Comparison of ENCODE assay signal across 9 cellular contexts in genomic region chrX:153900806-153901752, GRCh38. TPM values are rescaled to one million over a fixed set of nuclear protein-coding genes. Genes with fewer than 3 reads are reported as not detected.
DNase-seq lines count a peak whose midpoint lies in the region; ATAC-seq and TF ChIP-seq lines count a peak whose summit lies in the region.
"Had no signal": no experiment of that assay in that cellular context is flagged by ENCODE, and none has a peak within 500 bp of the region (broad histone marks: within the 10 kb centered on the region; RNA-seq: fewer than 3 reads in every experiment).

No MANE protein-coding gene starts in this region.

- no peak overlapping the region for H3K4me3 ChIP-seq in BLaER1
- no peak overlapping the region for H3K4me3 ChIP-seq in OCI-LY1 (ENCODE audit: low read depth, low read length, poor library complexity, severe bottlenecking)

- H3K79me2 ChIP-seq in OCI-LY1 (ENCODE audit: insufficient read depth, low read length), result no peaks in the 10 kb centered on the region

- H3K4me1 Mint-ChIP-seq in activated T-cell treated with anti-CD3 and anti-CD28 coated beads, Interleukin-2, amount 50 U/mL, for 72 hours (ENCODE audit: low read depth), result peaks cover 44% of the 10 kb centered on the region

- H3K4me3 Mint-ChIP-seq in activated T-cell treated with anti-CD3 and anti-CD28 coated beads, Interleukin-2, amount 50 U/mL, for 72 hours, result peak overlapping the region; percentile 66 to 85

- H3K4me2 ChIP-seq in BLaER1 (peak overlapping the region; percentile 46), OCI-LY1 (ENCODE audit: low read length) (peak overlapping the region; percentile 36; the same call in 1 of the 2 replicates)

- H3K27me3 Mint-ChIP-seq in activated T-cell treated with anti-CD3 and anti-CD28 coated beads, Interleukin-2, amount 50 U/mL, for 72 hours (ENCODE audit: low read depth), result peaks cover 36% of the 10 kb centered on the region

- peak; percentile 65 to 66 for DNase-seq in activated T-cell treated with anti-CD3 and anti-CD28 coated beads, Interleukin-2, amount 50 U/mL, for 72 hours
- peak; percentile 25 for DNase-seq in globus pallidus (ENCODE audit: low spot score)
- peak; percentile 45 for DNase-seq in stimulated activated CD4-positive, alpha-beta T cell treated with anti-CD3 and anti-CD28 coated beads, Interleukin-12 subunit alpha, Interleukin-12 subunit beta, amount 100 ng/mL, for 4 hours

- TF ChIP-seq CTCF in OCI-LY1 (IDR thresholded peaks at IDR 0.05; ENCODE audit: low read length), result no peak

- peak overlapping the region; percentile 77 for H3K27ac Mint-ChIP-seq in activated T-cell treated with anti-CD3 and anti-CD28 coated beads, Interleukin-2, amount 50 U/mL, for 72 hours

- H3K9me3 ChIP-seq in BLaER1 (peaks cover 7% of the 10 kb centered on the region), OCI-LY1 (ENCODE audit: low read length) (no peaks in the 10 kb centered on the region)

- no peak overlapping the region for H3K9ac ChIP-seq in BLaER1
- H3K9ac ChIP-seq in OCI-LY1 (ENCODE audit: low read length), result no peak overlapping the region

- H3K9me3 Mint-ChIP-seq in activated T-cell treated with anti-CD3 and anti-CD28 coated beads, Interleukin-2, amount 50 U/mL, for 72 hours, result peaks cover 0 to 1% of the 10 kb centered on the region in 2 donors

- no peaks in the 10 kb centered on the region for H3F3A ChIP-seq in OCI-LY1 (ENCODE audit: insufficient read depth, low read length)

- ATAC-seq in GM19023 (IDR thresholded peaks at IDR 0.05; ENCODE audit: unreplicated experiment) (peak; percentile 69), HG03378 (IDR thresholded peaks at IDR 0.05; ENCODE audit: unreplicated experiment) (peak; percentile 75), GM18520 (IDR thresholded peaks at IDR 0.05; ENCODE audit: unreplicated experiment) (no peak)
- ATAC-seq in activated T-cell treated with anti-CD3 and anti-CD28 coated beads, Interleukin-2, amount 50 U/mL, for 72 hours (replicated peaks in 1 of 2), result peak; percentile 77 to 86

- H3K4me1 ChIP-seq in BLaER1, result peaks cover 63% of the 10 kb centered on the region
- peaks cover 48% of the 10 kb centered on the region for H3K4me1 ChIP-seq in OCI-LY1 (ENCODE audit: insufficient read depth, low read length, severe bottlenecking)

- H2AFZ ChIP-seq in OCI-LY1 (ENCODE audit: low read length), result no peak overlapping the region

- no peaks in the 10 kb centered on the region for H3K36me3 Mint-ChIP-seq in activated T-cell treated with anti-CD3 and anti-CD28 coated beads, Interleukin-2, amount 50 U/mL, for 72 hours (ENCODE audit: insufficient read depth in 2 of 2)

- peaks cover 70% of the 10 kb centered on the region for H3K27me3 ChIP-seq in BLaER1
- H3K27me3 ChIP-seq in OCI-LY1 (ENCODE audit: insufficient read depth, low read length), result no peaks in the 10 kb centered on the region

- peaks cover 18% of the 10 kb centered on the region for H4K20me1 ChIP-seq in BLaER1
- no peaks in the 10 kb centered on the region for H4K20me1 ChIP-seq in OCI-LY1 (ENCODE audit: insufficient read depth, low read length)

- peak overlapping the region; percentile 70 for H3K27ac ChIP-seq in BLaER1
- H3K27ac ChIP-seq in OCI-LY1 (ENCODE audit: low read depth, low read length, poor library complexity, severe bottlenecking), result peak overlapping the region; percentile 72

- no peaks in the 10 kb centered on the region for H3K9me2 ChIP-seq in OCI-LY1 (ENCODE audit: low read depth, low read length)

- H3K36me3 ChIP-seq in BLaER1 (no peaks in the 10 kb centered on the region), OCI-LY1 (ENCODE audit: insufficient read depth, low read length) (no peaks in the 10 kb centered on the region)

RNA-seq across cellular contexts. Expression of gene AVPR2, which starts 3.4 kb away (rescaled TPM):
- total RNA-seq in activated T-cell treated with anti-CD3 and anti-CD28 coated beads, Interleukin-2, amount 50 U/mL, for 72 hours, result not detected
- total RNA-seq: pulmonary artery endothelial cell had no signal

RNA-seq across cellular contexts. Expression of gene L1CAM, which starts 15.1 kb away (rescaled TPM):
- 1 to 10 TPM; 1.8 to 2.1 TPM for total RNA-seq in activated T-cell treated with anti-CD3 and anti-CD28 coated beads, Interleukin-2, amount 50 U/mL, for 72 hours

RNA-seq across cellular contexts. Expression of gene ARHGAP4, which starts 25.0 kb away (rescaled TPM):
- total RNA-seq in activated T-cell treated with anti-CD3 and anti-CD28 coated beads, Interleukin-2, amount 50 U/mL, for 72 hours, result 100 to 1,000 TPM; 147 to 158 TPM

RNA-seq across cellular contexts. Expression of gene NAA10, which starts 33.8 kb away (rescaled TPM):
- total RNA-seq in activated T-cell treated with anti-CD3 and anti-CD28 coated beads, Interleukin-2, amount 50 U/mL, for 72 hours, result 10 to 100 TPM; 76.7 to 94.1 TPM

RNA-seq across cellular contexts. Expression of gene RENBP, which starts 43.4 kb away (rescaled TPM):
- total RNA-seq in activated T-cell treated with anti-CD3 and anti-CD28 coated beads, Interleukin-2, amount 50 U/mL, for 72 hours, result 10 to 100 TPM; 11.6 to 13.9 TPM
